1 cellular context compared by ENCODE assay signal in genomic region chr7:22822486-22823141, GRCh38.
A peak's percentile ranks its signal among the peaks of the same experiment; 100 is the strongest.
TF ChIP-seq lines count a peak whose summit lies in the region.

Gene TOMM7 (minus strand): TSS chr7:22822849. CDS start chr7:22822779, 70 bp downstream.

TF ChIP-seq in K562, 482 proteins besides CTCF, POLR2A, EP300 and RAD21 (continued from another document and continues in another):
- TF ChIP-seq ZNF124 (CRISPR knock-in tag; IDR thresholded peaks at IDR 0.05) (no peak), GTF2F1 (IDR thresholded peaks at IDR 0.05; ENCODE audit: low read depth, low read length) (0 out of 2 replicates have a peak, but pooled peaks have one; percentile 45), ADNP (tag; IDR thresholded peaks at IDR 0.05) (no peak), ESRRA (IDR thresholded peaks at IDR 0.05; ENCODE audit: borderline replicate concordance, low read depth) (peak; percentile 92), POLR2B (IDR thresholded peaks at IDR 0.05; ENCODE audit: low read depth, partially characterized antibody) (peak; percentile 81), KDM5B (IDR thresholded peaks at IDR 0.05; ENCODE audit: insufficient replicate concordance, low read depth, low read length) (peak; percentile 74), ZNF384 (IDR thresholded peaks at IDR 0.05; ENCODE audit: low read depth, low read length) (no peak), NCOA4 (IDR thresholded peaks at IDR 0.05; ENCODE audit: partially characterized antibody) (no peak), PCBP2 (IDR thresholded peaks at IDR 0.05; ENCODE audit: low read depth, low read length, poor library complexity, severe bottlenecking) (no peak), CEBPG (CRISPR knock-in tag; IDR thresholded peaks at IDR 0.05) (no peak), CEBPG (tag; conservative IDR thresholded peaks at IDR 0.05 in 1 of 2, IDR thresholded peaks at IDR 0.05 in 1 of 2) (no peak), FOXA1 (IDR thresholded peaks at IDR 0.05; ENCODE audit: borderline replicate concordance) (no peak), MAFG (tag; conservative IDR thresholded peaks at IDR 0.05) (no peak), LCOR (CRISPR knock-in tag; IDR thresholded peaks at IDR 0.05) (no peak), ILF3 (IDR thresholded peaks at IDR 0.05; ENCODE audit: borderline replicate concordance) (no peak), ZBTB33 (CRISPR knock-in tag; IDR thresholded peaks at IDR 0.05) (no peak), TAF15 (IDR thresholded peaks at IDR 0.05; ENCODE audit: low read depth, low read length) (no peak), FUS (optimal IDR thresholded peaks at IDR 0.05; ENCODE audit: low read depth, low read length) (no peak), ZBTB40 (IDR thresholded peaks at IDR 0.05) (no peak), ZBTB40 (CRISPR knock-in tag; IDR thresholded peaks at IDR 0.05) (no peak), NCOA6 (IDR thresholded peaks at IDR 0.05) (peak; percentile 41; the same call in 1 of the 2 replicates), ARID1B (IDR thresholded peaks at IDR 0.05) (no peak), CREBBP (IDR thresholded peaks at IDR 0.05; ENCODE audit: low read depth, low read length) (no peak), POLR2G (IDR thresholded peaks at IDR 0.05; ENCODE audit: low read depth, low read length) (peak; percentile 77), DMBX1 (CRISPR knock-in tag; IDR thresholded peaks at IDR 0.05; ENCODE audit: borderline replicate concordance) (0 out of 2 replicates have a peak, but pooled peaks have one; percentile 9), NCOA2 (IDR thresholded peaks at IDR 0.05; ENCODE audit: partially characterized antibody in 2 of 2) (no peak), SMARCA5 (IDR thresholded peaks at IDR 0.05) (no peak), SLC30A9 (CRISPR knock-in tag; IDR thresholded peaks at IDR 0.05) (no peak), GABPB2 (CRISPR knock-in tag; conservative IDR thresholded peaks at IDR 0.05) (no peak), ZNF583 (CRISPR knock-in tag; IDR thresholded peaks at IDR 0.05) (no peak), DDX20 (tag; IDR thresholded peaks at IDR 0.05; ENCODE audit: low read depth) (no peak), CBFB (CRISPR knock-in tag; IDR thresholded peaks at IDR 0.05) (no peak), HNRNPH1 (optimal IDR thresholded peaks at IDR 0.05; ENCODE audit: low read depth, low read length) (no peak), COPS2 (conservative IDR thresholded peaks at IDR 0.05) (no peak), SAP30 (IDR thresholded peaks at IDR 0.05; ENCODE audit: borderline replicate concordance, insufficient read depth, low read depth, low read length, poor library complexity, severe bottlenecking) (no peak), TCF7 (IDR thresholded peaks at IDR 0.05; ENCODE audit: borderline replicate concordance) (no peak), POLR2H (tag; IDR thresholded peaks at IDR 0.05; ENCODE audit: low read depth) (peak; percentile 91), SMAD4 (CRISPR knock-in tag; conservative IDR thresholded peaks at IDR 0.05) (no peak), ZNF133 (CRISPR knock-in tag; IDR thresholded peaks at IDR 0.05) (no peak), ZNF707 (CRISPR knock-in tag; conservative IDR thresholded peaks at IDR 0.05) (no peak), ELF4 (CRISPR knock-in tag; IDR thresholded peaks at IDR 0.05) (peak; percentile 27; the same call in 1 of the 2 replicates), CGGBP1 (CRISPR knock-in tag; IDR thresholded peaks at IDR 0.05) (no peak), BHLHE40 (IDR thresholded peaks at IDR 0.05; ENCODE audit: low read length) (peak; percentile 18; the same call in 1 of the 2 replicates)
- TF ChIP-seq, protein P1, sequence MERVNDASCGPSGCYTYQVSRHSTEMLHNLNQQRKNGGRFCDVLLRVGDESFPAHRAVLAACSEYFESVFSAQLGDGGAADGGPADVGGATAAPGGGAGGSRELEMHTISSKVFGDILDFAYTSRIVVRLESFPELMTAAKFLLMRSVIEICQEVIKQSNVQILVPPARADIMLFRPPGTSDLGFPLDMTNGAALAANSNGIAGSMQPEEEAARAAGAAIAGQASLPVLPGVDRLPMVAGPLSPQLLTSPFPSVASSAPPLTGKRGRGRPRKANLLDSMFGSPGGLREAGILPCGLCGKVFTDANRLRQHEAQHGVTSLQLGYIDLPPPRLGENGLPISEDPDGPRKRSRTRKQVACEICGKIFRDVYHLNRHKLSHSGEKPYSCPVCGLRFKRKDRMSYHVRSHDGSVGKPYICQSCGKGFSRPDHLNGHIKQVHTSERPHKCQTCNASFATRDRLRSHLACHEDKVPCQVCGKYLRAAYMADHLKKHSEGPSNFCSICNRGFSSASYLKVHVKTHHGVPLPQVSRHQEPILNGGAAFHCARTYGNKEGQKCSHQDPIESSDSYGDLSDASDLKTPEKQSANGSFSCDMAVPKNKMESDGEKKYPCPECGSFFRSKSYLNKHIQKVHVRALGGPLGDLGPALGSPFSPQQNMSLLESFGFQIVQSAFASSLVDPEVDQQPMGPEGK (CRISPR knock-in tag; IDR thresholded peaks at IDR 0.05; ENCODE audit: borderline replicate concordance) = no peak
- TF ChIP-seq, protein P2, sequence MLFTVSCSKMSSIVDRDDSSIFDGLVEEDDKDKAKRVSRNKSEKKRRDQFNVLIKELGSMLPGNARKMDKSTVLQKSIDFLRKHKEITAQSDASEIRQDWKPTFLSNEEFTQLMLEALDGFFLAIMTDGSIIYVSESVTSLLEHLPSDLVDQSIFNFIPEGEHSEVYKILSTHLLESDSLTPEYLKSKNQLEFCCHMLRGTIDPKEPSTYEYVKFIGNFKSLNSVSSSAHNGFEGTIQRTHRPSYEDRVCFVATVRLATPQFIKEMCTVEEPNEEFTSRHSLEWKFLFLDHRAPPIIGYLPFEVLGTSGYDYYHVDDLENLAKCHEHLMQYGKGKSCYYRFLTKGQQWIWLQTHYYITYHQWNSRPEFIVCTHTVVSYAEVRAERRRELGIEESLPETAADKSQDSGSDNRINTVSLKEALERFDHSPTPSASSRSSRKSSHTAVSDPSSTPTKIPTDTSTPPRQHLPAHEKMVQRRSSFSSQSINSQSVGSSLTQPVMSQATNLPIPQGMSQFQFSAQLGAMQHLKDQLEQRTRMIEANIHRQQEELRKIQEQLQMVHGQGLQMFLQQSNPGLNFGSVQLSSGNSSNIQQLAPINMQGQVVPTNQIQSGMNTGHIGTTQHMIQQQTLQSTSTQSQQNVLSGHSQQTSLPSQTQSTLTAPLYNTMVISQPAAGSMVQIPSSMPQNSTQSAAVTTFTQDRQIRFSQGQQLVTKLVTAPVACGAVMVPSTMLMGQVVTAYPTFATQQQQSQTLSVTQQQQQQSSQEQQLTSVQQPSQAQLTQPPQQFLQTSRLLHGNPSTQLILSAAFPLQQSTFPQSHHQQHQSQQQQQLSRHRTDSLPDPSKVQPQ (CRISPR knock-in tag; IDR thresholded peaks at IDR 0.05; ENCODE audit: borderline replicate concordance) = no peak
- TF ChIP-seq, protein P3, sequence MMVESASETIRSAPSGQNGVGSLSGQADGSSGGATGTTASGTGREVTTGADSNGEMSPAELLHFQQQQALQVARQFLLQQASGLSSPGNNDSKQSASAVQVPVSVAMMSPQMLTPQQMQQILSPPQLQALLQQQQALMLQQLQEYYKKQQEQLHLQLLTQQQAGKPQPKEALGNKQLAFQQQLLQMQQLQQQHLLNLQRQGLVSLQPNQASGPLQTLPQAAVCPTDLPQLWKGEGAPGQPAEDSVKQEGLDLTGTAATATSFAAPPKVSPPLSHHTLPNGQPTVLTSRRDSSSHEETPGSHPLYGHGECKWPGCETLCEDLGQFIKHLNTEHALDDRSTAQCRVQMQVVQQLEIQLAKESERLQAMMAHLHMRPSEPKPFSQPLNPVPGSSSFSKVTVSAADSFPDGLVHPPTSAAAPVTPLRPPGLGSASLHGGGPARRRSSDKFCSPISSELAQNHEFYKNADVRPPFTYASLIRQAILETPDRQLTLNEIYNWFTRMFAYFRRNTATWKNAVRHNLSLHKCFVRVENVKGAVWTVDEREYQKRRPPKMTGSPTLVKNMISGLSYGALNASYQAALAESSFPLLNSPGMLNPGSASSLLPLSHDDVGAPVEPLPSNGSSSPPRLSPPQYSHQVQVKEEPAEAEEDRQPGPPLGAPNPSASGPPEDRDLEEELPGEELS (CRISPR knock-in tag; IDR thresholded peaks at IDR 0.05; ENCODE audit: borderline replicate concordance) = no peak
- TF ChIP-seq, protein P4, sequence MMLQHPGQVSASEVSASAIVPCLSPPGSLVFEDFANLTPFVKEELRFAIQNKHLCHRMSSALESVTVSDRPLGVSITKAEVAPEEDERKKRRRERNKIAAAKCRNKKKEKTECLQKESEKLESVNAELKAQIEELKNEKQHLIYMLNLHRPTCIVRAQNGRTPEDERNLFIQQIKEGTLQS (IDR thresholded peaks at IDR 0.05) = no peak
- TF ChIP-seq, protein P4 (CRISPR knock-in tag; conservative IDR thresholded peaks at IDR 0.05) = no peak
